In the genomic region with DNA sequence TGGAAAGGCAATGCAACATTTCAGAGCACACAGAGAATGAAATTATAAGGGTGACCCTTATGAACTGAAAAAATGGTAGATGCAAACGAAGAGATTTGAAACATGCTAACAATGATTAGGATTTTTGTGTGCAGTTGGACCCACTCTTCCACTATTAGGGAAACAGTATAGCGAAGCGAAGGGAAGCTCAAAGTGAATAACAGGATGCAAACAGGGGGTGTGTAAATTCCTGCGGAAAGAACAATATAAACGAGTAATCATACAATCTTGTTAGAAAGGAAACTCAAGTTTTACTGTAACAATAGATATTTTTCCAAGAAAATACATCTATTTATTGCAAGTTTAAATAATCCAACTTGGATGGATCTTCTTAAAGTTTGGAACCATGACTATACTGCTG, we compare ENCODE assay signal across 2 cellular contexts.
A peak's percentile ranks its signal among the peaks of the same experiment; 100 is the strongest.
TF ChIP-seq lines count a peak whose summit lies in the region.

No MANE protein-coding gene starts in this region.

TF ChIP-seq in GM23338, 12 proteins besides CTCF, POLR2A, EP300 and RAD21 (continues in another document):
- TF ChIP-seq EZH2phosphoT487 (IDR thresholded peaks at IDR 0.05; ENCODE audit: unreplicated experiment) (no peak), POLR2AphosphoS5 (IDR thresholded peaks at IDR 0.05; ENCODE audit: low read depth) (no peak), CREB1 (CRISPR knock-in tag; IDR thresholded peaks at IDR 0.05; ENCODE audit: low read depth) (no peak), ZNF331 (CRISPR knock-in tag; IDR thresholded peaks at IDR 0.05; ENCODE audit: low read depth) (no peak), STAT1 (IDR thresholded peaks at IDR 0.05; ENCODE audit: unreplicated experiment) (no peak), NANOG (IDR thresholded peaks at IDR 0.05; ENCODE audit: borderline replicate concordance) (no peak), ZNF114 (CRISPR knock-in tag; IDR thresholded peaks at IDR 0.05) (no peak)
- TF ChIP-seq, protein P1, sequence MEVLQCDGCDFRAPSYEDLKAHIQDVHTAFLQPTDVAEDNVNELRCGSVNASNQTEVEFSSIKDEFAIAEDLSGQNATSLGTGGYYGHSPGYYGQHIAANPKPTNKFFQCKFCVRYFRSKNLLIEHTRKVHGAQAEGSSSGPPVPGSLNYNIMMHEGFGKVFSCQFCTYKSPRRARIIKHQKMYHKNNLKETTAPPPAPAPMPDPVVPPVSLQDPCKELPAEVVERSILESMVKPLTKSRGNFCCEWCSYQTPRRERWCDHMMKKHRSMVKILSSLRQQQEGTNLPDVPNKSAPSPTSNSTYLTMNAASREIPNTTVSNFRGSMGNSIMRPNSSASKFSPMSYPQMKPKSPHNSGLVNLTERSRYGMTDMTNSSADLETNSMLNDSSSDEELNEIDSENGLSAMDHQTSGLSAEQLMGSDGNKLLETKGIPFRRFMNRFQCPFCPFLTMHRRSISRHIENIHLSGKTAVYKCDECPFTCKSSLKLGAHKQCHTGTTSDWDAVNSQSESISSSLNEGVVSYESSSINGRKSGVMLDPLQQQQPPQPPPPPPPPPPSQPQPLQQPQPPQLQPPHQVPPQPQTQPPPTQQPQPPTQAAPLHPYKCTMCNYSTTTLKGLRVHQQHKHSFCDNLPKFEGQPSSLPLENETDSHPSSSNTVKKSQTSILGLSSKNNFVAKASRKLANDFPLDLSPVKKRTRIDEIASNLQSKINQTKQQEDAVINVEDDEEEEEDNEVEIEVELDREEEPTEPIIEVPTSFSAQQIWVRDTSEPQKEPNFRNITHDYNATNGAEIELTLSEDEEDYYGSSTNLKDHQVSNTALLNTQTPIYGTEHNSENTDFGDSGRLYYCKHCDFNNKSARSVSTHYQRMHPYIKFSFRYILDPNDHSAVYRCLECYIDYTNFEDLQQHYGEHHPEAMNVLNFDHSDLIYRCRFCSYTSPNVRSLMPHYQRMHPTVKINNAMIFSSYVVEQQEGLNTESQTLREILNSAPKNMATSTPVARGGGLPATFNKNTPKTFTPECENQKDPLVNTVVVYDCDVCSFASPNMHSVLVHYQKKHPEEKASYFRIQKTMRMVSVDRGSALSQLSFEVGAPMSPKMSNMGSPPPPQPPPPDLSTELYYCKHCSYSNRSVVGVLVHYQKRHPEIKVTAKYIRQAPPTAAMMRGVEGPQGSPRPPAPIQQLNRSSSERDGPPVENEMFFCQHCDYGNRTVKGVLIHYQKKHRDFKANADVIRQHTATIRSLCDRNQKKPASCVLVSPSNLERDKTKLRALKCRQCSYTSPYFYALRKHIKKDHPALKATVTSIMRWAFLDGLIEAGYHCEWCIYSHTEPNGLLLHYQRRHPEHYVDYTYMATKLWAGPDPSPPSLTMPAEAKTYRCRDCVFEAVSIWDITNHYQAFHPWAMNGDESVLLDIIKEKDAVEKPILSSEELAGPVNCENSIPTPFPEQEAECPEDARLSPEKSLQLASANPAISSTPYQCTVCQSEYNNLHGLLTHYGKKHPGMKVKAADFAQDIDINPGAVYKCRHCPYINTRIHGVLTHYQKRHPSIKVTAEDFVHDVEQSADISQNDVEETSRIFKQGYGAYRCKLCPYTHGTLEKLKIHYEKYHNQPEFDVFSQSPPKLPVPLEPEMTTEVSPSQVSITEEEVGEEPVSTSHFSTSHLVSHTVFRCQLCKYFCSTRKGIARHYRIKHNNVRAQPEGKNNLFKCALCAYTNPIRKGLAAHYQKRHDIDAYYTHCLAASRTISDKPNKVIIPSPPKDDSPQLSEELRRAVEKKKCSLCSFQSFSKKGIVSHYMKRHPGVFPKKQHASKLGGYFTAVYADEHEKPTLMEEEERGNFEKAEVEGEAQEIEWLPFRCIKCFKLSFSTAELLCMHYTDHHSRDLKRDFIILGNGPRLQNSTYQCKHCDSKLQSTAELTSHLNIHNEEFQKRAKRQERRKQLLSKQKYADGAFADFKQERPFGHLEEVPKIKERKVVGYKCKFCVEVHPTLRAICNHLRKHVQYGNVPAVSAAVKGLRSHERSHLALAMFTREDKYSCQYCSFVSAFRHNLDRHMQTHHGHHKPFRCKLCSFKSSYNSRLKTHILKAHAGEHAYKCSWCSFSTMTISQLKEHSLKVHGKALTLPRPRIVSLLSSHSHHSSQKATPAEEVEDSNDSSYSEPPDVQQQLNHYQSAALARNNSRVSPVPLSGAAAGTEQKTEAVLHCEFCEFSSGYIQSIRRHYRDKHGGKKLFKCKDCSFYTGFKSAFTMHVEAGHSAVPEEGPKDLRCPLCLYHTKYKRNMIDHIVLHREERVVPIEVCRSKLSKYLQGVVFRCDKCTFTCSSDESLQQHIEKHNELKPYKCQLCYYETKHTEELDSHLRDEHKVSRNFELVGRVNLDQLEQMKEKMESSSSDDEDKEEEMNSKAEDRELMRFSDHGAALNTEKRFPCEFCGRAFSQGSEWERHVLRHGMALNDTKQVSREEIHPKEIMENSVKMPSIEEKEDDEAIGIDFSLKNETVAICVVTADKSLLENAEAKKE (CRISPR knock-in tag; IDR thresholded peaks at IDR 0.05), result no peak
- TF ChIP-seq, protein P2, sequence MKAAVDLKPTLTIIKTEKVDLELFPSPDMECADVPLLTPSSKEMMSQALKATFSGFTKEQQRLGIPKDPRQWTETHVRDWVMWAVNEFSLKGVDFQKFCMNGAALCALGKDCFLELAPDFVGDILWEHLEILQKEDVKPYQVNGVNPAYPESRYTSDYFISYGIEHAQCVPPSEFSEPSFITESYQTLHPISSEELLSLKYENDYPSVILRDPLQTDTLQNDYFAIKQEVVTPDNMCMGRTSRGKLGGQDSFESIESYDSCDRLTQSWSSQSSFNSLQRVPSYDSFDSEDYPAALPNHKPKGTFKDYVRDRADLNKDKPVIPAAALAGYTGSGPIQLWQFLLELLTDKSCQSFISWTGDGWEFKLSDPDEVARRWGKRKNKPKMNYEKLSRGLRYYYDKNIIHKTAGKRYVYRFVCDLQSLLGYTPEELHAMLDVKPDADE (IDR thresholded peaks at IDR 0.05), result no peak
- TF ChIP-seq, protein P3, sequence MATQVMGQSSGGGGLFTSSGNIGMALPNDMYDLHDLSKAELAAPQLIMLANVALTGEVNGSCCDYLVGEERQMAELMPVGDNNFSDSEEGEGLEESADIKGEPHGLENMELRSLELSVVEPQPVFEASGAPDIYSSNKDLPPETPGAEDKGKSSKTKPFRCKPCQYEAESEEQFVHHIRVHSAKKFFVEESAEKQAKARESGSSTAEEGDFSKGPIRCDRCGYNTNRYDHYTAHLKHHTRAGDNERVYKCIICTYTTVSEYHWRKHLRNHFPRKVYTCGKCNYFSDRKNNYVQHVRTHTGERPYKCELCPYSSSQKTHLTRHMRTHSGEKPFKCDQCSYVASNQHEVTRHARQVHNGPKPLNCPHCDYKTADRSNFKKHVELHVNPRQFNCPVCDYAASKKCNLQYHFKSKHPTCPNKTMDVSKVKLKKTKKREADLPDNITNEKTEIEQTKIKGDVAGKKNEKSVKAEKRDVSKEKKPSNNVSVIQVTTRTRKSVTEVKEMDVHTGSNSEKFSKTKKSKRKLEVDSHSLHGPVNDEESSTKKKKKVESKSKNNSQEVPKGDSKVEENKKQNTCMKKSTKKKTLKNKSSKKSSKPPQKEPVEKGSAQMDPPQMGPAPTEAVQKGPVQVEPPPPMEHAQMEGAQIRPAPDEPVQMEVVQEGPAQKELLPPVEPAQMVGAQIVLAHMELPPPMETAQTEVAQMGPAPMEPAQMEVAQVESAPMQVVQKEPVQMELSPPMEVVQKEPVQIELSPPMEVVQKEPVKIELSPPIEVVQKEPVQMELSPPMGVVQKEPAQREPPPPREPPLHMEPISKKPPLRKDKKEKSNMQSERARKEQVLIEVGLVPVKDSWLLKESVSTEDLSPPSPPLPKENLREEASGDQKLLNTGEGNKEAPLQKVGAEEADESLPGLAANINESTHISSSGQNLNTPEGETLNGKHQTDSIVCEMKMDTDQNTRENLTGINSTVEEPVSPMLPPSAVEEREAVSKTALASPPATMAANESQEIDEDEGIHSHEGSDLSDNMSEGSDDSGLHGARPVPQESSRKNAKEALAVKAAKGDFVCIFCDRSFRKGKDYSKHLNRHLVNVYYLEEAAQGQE (IDR thresholded peaks at IDR 0.05; ENCODE audit: unreplicated experiment), result no peak

TF ChIP-seq in endothelial cell of umbilical vein, 7 proteins besides CTCF, POLR2A, EP300 and RAD21:
- TF ChIP-seq GATA2 (IDR thresholded peaks at IDR 0.05; ENCODE audit: insufficient read depth, insufficient read length, low read depth, low read length) (peak; percentile 76), MYC (IDR thresholded peaks at IDR 0.05; ENCODE audit: low read depth, low read length) (no peak), POLR2AphosphoS5 (IDR thresholded peaks at IDR 0.05; ENCODE audit: insufficient read depth, low read depth, low read length) (peak; percentile 48), JUN (IDR thresholded peaks at IDR 0.05; ENCODE audit: borderline replicate concordance, insufficient read depth, insufficient read length, low read depth) (peak; percentile 53), FOS (IDR thresholded peaks at IDR 0.05; ENCODE audit: borderline replicate concordance, insufficient read depth, low read length) (peak; percentile 35), EZH2 (IDR thresholded peaks at IDR 0.05; ENCODE audit: borderline replicate concordance, low read depth, low read length, severe bottlenecking) (no peak)
- TF ChIP-seq, protein P4, sequence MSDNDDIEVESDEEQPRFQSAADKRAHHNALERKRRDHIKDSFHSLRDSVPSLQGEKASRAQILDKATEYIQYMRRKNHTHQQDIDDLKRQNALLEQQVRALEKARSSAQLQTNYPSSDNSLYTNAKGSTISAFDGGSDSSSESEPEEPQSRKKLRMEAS (IDR thresholded peaks at IDR 0.05; ENCODE audit: insufficient read depth, insufficient read length), result no peak
